25 cellular contexts compared by ENCODE assay signal in genomic region chr3:40763812-40764211, GRCh38.
"Had no signal": no experiment of that assay in that cellular context is flagged by ENCODE, and none has a peak within 500 bp of the region (broad histone marks: within the 10 kb centered on the region; RNA-seq: fewer than 3 reads in every experiment).

No MANE protein-coding gene starts in this region.

- H3K36me3 ChIP-seq: esophagus squamous epithelium, tibial nerve had no signal

- DNase-seq: activated B cell treated with CpG ODN at 0.5 μM for 24 hours; activated CD4-positive, alpha-beta T cell treated with anti-CD3 and anti-CD28 coated beads, Interleukin-2, amount 50 U/mL, for 1 hour; activated CD8-positive, alpha-beta T cell treated with anti-CD3 and anti-CD28 coated beads for 36 hours; activated naive CD4-positive, alpha-beta T cell treated with Interleukin-2 at 50 U/mL for 16 hours; activated T-cell treated with anti-CD3 and anti-CD28 coated beads for 4 hours; activated T-cell treated with anti-CD3 and anti-CD28 coated beads, Interleukin-2, amount 50 U/mL, for 72 hours; aorta; body of pancreas; dermis blood vessel endothelial cell; effector CD4-positive, alpha-beta T cell; esophagus squamous epithelium; glutamatergic neuron; left cardiac atrium; left ventricle myocardium superior; mammary epithelial cell; posterior cingulate gyrus; right cardiac atrium; stimulated activated CD4-positive, alpha-beta T cell treated with anti-CD3 and anti-CD28 coated beads, Interleukin-2, amount 100 ng/mL, for 48 hours; stimulated activated naive CD4-positive, alpha-beta T cell treated with Interleukin-2 at 50 U/mL for 16 hours; T1000 had no signal

- H3K4me1 ChIP-seq: body of pancreas had no signal

- H3K4me3 ChIP-seq: body of pancreas, esophagus squamous epithelium, tibial nerve had no signal

- H3K27me3 ChIP-seq: body of pancreas, esophagus squamous epithelium, tibial nerve had no signal

- FAIRE-seq: colon, frontal cortex, keratinocyte had no signal

- H3K9me3 ChIP-seq: esophagus squamous epithelium had no signal

- ATAC-seq: activated CD8-positive, alpha-beta T cell treated with anti-CD3 and anti-CD28 coated beads for 36 hours; activated T-cell treated with anti-CD3 and anti-CD28 coated beads, Interleukin-2, amount 50 U/mL, for 72 hours; body of pancreas; left cardiac atrium; left ventricle myocardium superior; right cardiac atrium had no signal

- H3K27ac ChIP-seq: body of pancreas, epithelial cell of prostate, esophagus squamous epithelium, tibial nerve had no signal
